Comparison of ENCODE assay signal across 1 cellular context in the genomic region with DNA sequence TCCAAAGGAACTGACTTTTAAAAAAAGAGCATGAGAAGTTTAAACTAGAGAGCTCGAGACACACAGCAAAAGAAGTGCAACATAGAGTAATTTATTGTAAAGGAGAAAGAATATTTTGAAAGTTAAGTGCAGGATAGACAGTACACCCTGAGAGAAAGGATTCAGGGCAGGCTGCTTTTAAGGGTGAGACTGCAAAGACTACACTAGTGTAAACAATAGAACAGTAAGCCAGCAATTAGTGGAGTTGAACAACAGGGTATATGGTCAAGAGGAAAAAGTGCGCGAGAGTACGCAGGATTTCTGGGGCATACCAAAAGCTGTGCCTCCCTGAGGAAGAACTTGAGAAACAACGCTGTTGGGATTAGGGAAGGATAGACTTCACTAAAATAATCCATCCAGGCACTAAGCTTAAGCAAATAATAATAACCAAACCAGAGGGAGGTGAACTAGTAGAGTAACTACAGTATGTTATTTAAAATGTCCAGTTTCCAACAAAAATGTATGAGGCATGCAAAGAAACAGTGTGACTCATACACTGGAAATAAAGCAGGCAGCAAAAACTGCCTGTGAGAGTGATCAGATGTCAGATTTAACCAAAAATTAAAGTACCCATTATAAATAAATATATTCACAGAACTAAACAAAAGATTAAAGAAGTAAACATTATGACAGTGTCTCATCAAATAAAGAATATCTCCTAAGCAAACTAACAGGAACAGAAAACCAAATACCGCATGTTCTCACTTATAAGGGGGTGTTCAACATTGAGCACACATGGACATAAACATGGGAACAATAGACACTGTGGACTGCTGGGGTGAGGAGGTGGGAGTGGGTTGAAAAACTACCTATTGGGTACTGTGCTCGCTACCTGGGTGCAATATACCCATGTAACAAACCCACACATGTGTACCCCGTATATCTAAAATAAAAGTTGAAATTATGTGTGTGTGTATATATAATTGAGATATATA.
A peak's percentile ranks its signal among the peaks of the same experiment; 100 is the strongest.
TF ChIP-seq lines count a peak whose summit lies in the region.

No MANE protein-coding gene starts in this region.

TF ChIP-seq in IMR-90, 13 proteins besides CTCF, POLR2A, EP300 and RAD21:
- TF ChIP-seq NFE2L2 (IDR thresholded peaks at IDR 0.05; ENCODE audit: low read depth, low read length) (no peak), RFX5 (IDR thresholded peaks at IDR 0.05; ENCODE audit: low read depth, low read length) (no peak), MXI1 (IDR thresholded peaks at IDR 0.05; ENCODE audit: borderline replicate concordance, low read depth, low read length) (no peak), SMC3 (IDR thresholded peaks at IDR 0.05; ENCODE audit: low read depth, low read length) (no peak), CEBPB (IDR thresholded peaks at IDR 0.05; ENCODE audit: low read depth, low read length) (no peak), BHLHE40 (IDR thresholded peaks at IDR 0.05; ENCODE audit: low read depth, low read length) (0 out of 2 replicates have a peak, but pooled peaks have one; percentile 4), FOS (IDR thresholded peaks at IDR 0.05; ENCODE audit: low read depth, low read length) (peak; percentile 69; the same call in 1 of the 2 replicates), MAZ (IDR thresholded peaks at IDR 0.05; ENCODE audit: borderline replicate concordance, low read depth, low read length) (no peak), RCOR1 (IDR thresholded peaks at IDR 0.05; ENCODE audit: insufficient replicate concordance, low read length) (no peak), CHD1 (IDR thresholded peaks at IDR 0.05; ENCODE audit: low read depth, low read length) (no peak), MAFK (IDR thresholded peaks at IDR 0.05; ENCODE audit: low read depth, low read length) (no peak)
- TF ChIP-seq, protein P1, sequence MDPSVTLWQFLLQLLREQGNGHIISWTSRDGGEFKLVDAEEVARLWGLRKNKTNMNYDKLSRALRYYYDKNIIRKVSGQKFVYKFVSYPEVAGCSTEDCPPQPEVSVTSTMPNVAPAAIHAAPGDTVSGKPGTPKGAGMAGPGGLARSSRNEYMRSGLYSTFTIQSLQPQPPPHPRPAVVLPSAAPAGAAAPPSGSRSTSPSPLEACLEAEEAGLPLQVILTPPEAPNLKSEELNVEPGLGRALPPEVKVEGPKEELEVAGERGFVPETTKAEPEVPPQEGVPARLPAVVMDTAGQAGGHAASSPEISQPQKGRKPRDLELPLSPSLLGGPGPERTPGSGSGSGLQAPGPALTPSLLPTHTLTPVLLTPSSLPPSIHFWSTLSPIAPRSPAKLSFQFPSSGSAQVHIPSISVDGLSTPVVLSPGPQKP (IDR thresholded peaks at IDR 0.05; ENCODE audit: borderline replicate concordance, low read depth, low read length) = no peak
- TF ChIP-seq, protein P2, sequence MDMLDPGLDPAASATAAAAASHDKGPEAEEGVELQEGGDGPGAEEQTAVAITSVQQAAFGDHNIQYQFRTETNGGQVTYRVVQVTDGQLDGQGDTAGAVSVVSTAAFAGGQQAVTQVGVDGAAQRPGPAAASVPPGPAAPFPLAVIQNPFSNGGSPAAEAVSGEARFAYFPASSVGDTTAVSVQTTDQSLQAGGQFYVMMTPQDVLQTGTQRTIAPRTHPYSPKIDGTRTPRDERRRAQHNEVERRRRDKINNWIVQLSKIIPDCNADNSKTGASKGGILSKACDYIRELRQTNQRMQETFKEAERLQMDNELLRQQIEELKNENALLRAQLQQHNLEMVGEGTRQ (IDR thresholded peaks at IDR 0.05; ENCODE audit: low read depth, low read length) = no peak
